Comparison of ENCODE assay signal across 8 cellular contexts in genomic region chr9:123928471-123929176, GRCh38. TPM values are rescaled to one million over a fixed set of nuclear protein-coding genes. Genes with fewer than 3 reads are reported as not detected.
A peak's percentile ranks its signal among the peaks of the same experiment; 100 is the strongest.
DNase-seq lines count a peak whose midpoint lies in the region; ATAC-seq and TF ChIP-seq lines count a peak whose summit lies in the region.

No MANE protein-coding gene starts in this region.

- no peak overlapping the region; the same call in 1 of the 2 replicates for H3K27ac Mint-ChIP-seq in WTC11

- H3K36me3 Mint-ChIP-seq in WTC11, result peaks cover 11% of the 10 kb centered on the region

- ATAC-seq in WTC11, result no peak

- TF ChIP-seq POLR2A in prostate gland (IDR thresholded peaks at IDR 0.05), result no peak

- intact Hi-C loops in prostate gland (cut with DNase I), result no loop called here

- no peaks in the 10 kb centered on the region for H3K27me3 ChIP-seq in prostate gland (replicated peaks; ENCODE audit: insufficient read depth)

- no peaks in the 10 kb centered on the region for H3K36me3 ChIP-seq in prostate gland

- TF ChIP-seq CTCF in WTC11 (IDR thresholded peaks at IDR 0.05) (no peak), fibroblast of villous mesenchyme (IDR thresholded peaks at IDR 0.05; ENCODE audit: insufficient read depth, low read depth, low read length) (no peak), prostate gland (IDR thresholded peaks at IDR 0.05) (no peak)

- DNase-seq in stimulated activated CD4-positive, alpha-beta T cell treated with anti-CD3 and anti-CD28 coated beads, Interleukin-2, amount 100 ng/mL, for 24 hours, result peak; percentile 19 to 20
- DNase-seq in stimulated activated CD4-positive, alpha-beta T cell treated with anti-CD3 and anti-CD28 coated beads, Interleukin-1b, Interleukin-23, amount 100 ng/mL, for 48 hours, result no peak
- DNase-seq in WTC11 (ENCODE audit: low spot score) (no peak), fibroblast of villous mesenchyme (ENCODE audit: low read depth) (peak; percentile 45), prostate gland (ENCODE audit: low spot score) (no peak), HK-2 (ENCODE audit: unreplicated experiment) (no peak), iPS-NIHi11 (ENCODE audit: low spot score) (no peak), NCI-H1092 (lab: John Stamatoyannopoulos, UW) (no peak)

- CTCF ChIA-PET in WTC11 (lab: Charles Lee), result interaction anchor here (1.4 kb wide), 1 partner anchor 32 kb away, joined by 4 read pairs; no protein-coding TSS in a partner anchor

- WGBS in prostate gland, result 48% methylated on average over 7 of the region's 7 CpGs

- POLR2A ChIA-PET in WTC11 (lab: Charles Lee), result interaction anchor here (0.6 kb wide), 1 partner anchor 85 kb away, joined by 3 read pairs; no protein-coding TSS in a partner anchor

- peaks cover 9% of the 10 kb centered on the region for H3K9me3 Mint-ChIP-seq in WTC11

- H3K27me3 Mint-ChIP-seq in WTC11 (ENCODE audit: low read depth), result peaks cover 5% of the 10 kb centered on the region

- peak overlapping the region in 1 of 2 donors; percentile 62 for H3K27ac ChIP-seq in prostate gland

- no peaks in the 10 kb centered on the region for H3K9me3 ChIP-seq in prostate gland

- H3K4me3 Mint-ChIP-seq in WTC11, result peak overlapping the region; percentile 80

- H3K4me1 Mint-ChIP-seq in WTC11, result peaks cover 57% of the 10 kb centered on the region

- peak overlapping the region; percentile 77 for H3K4me3 ChIP-seq in fibroblast of villous mesenchyme (ENCODE audit: low read depth, low read length)
- H3K4me3 ChIP-seq in prostate gland, result peak overlapping the region; percentile 62 to 64

- peaks cover 3% of the 10 kb centered on the region for H3K4me1 ChIP-seq in prostate gland (replicated peaks)

TF ChIP-seq in WTC11, 78 proteins besides CTCF, POLR2A, EP300 and RAD21:
- TF ChIP-seq ZNF396 (CRISPR knock-in tag; IDR thresholded peaks at IDR 0.05; ENCODE audit: borderline replicate concordance), result no peak
- TF ChIP-seq USF1 (CRISPR knock-in tag; IDR thresholded peaks at IDR 0.05), result no peak
- TF ChIP-seq ESRRA (CRISPR knock-in tag; IDR thresholded peaks at IDR 0.05; ENCODE audit: borderline replicate concordance), result no peak
- no peak for TF ChIP-seq NFYB (CRISPR knock-in tag; conservative IDR thresholded peaks at IDR 0.05; ENCODE audit: low read depth)
- no peak for TF ChIP-seq FOXK1 (CRISPR knock-in tag; IDR thresholded peaks at IDR 0.05)
- TF ChIP-seq HMGXB4 (CRISPR knock-in tag; IDR thresholded peaks at IDR 0.05), result no peak
- TF ChIP-seq STAT6 (CRISPR knock-in tag; conservative IDR thresholded peaks at IDR 0.05; ENCODE audit: low read depth), result no peak
- TF ChIP-seq SP1 (CRISPR knock-in tag; conservative IDR thresholded peaks at IDR 0.05), result no peak
- TF ChIP-seq MLX (CRISPR knock-in tag; IDR thresholded peaks at IDR 0.05), result no peak
- TF ChIP-seq GABPB1 (CRISPR knock-in tag; IDR thresholded peaks at IDR 0.05), result no peak

RNA-seq across cellular contexts. Expression of gene DENND1A, which starts 1.3 kb away (rescaled TPM):
- total RNA-seq in WTC11 (2021), result 22.4 to 23.5 TPM (median 23.1 TPM) in 3 replicates
- 15.5 and 22.9 TPM in 2 replicates for total RNA-seq in fibroblast of villous mesenchyme
- total RNA-seq in prostate gland, result 10 to 100 TPM; 18.9 to 26.8 TPM

Comparison
In these comparisons a context has a peak if more than half of its experiments do, and no peak if none do; other contexts are left out.
1. DNase-seq: peak in stimulated activated CD4-positive, alpha-beta T cell treated with anti-CD3 and anti-CD28 coated beads, Interleukin-2, amount 100 ng/mL, for 24 hours (2 of 2) and fibroblast of villous mesenchyme (single experiment); none in stimulated activated CD4-positive, alpha-beta T cell treated with anti-CD3 and anti-CD28 coated beads, Interleukin-1b, Interleukin-23, amount 100 ng/mL, for 48 hours (single experiment), WTC11 (single experiment), prostate gland (single experiment), HK-2 (single experiment), iPS-NIHi11 (single experiment) and NCI-H1092 (single experiment).